Comparison of ENCODE assay signal across 9 cellular contexts in genomic region chr11:128714881-128715280, GRCh38. TPM values are rescaled to one million over a fixed set of nuclear protein-coding genes. Genes with fewer than 3 reads are reported as not detected.
A peak's percentile ranks its signal among the peaks of the same experiment; 100 is the strongest.
DNase-seq lines count a peak whose midpoint lies in the region; ATAC-seq and TF ChIP-seq lines count a peak whose summit lies in the region.
"Had no signal": no experiment of that assay in that cellular context is flagged by ENCODE, and none has a peak within 500 bp of the region (broad histone marks: within the 10 kb centered on the region; RNA-seq: fewer than 3 reads in every experiment).

No MANE protein-coding gene starts in this region.

- H3K9me3 ChIP-seq in tibial nerve: no peaks in the 10 kb centered on the region
- H3K9me3 ChIP-seq: Caco-2 had no signal

- WGBS in tibial nerve, 2 donors: 80 to 82% methylated on average over 9 of the region's 9 CpGs

- TF ChIP-seq EP300 in tibial nerve (IDR thresholded peaks at IDR 0.05): no peak

- H3K4me3 Mint-ChIP-seq in activated CD4-positive, alpha-beta T cell treated with anti-CD3 and anti-CD28 coated beads, Interleukin-2, amount 10 ng/mL, durations not matched to agents 7 days and 5 days: no peak overlapping the region
- peak overlapping the region; percentile 79 for H3K4me3 Mint-ChIP-seq in stimulated activated effector memory CD8-positive, alpha-beta T cell treated with anti-CD3 and anti-CD28 coated beads, Interleukin-12 subunit alpha, Interleukin-12 subunit beta, amount 100 ng/mL, for 72 hours

- H3K4me1 ChIP-seq in tibial nerve: peaks cover 0 to 47% (median 39%) of the 10 kb centered on the region in 4 donors
- H3K4me1 ChIP-seq: Caco-2 had no signal

- H3K27me3 ChIP-seq in tibial nerve: no peaks in the 10 kb centered on the region

- H3K27ac ChIP-seq in RWPE1 (peak overlapping the region; percentile 34; the same call in 1 of the 2 replicates), tibial nerve (peak overlapping the region in 2 of 4 donors; percentile 38 to 53)

- H3K36me3 Mint-ChIP-seq in activated CD4-positive, alpha-beta T cell treated with anti-CD3 and anti-CD28 coated beads, Interleukin-2, amount 10 ng/mL, durations not matched to agents 7 days and 5 days (ENCODE audit: low read depth): peaks cover 69% of the 10 kb centered on the region
- H3K36me3 Mint-ChIP-seq in stimulated activated effector memory CD8-positive, alpha-beta T cell treated with anti-CD3 and anti-CD28 coated beads, Interleukin-12 subunit alpha, Interleukin-12 subunit beta, amount 100 ng/mL, for 72 hours: peaks cover 29% of the 10 kb centered on the region

- CTCF ChIA-PET in activated CD4-positive, alpha-beta T cell treated with anti-CD3 and anti-CD28 coated beads, Interleukin-2, amount 10 ng/mL, durations not matched to agents 7 days and 5 days (lab: Charles Lee): interaction anchor here (1.1 to 1.5 kb wide), 3 partner anchors 13 to 27 kb away, joined by 3 to 4 read pairs (median 3); no protein-coding TSS in a partner anchor
- CTCF ChIA-PET in RWPE1 (lab: Yijun Ruan, JAX): no interaction called here

- no peak for DNase-seq in activated CD4-positive, alpha-beta T cell treated with anti-CD3 and anti-CD28 coated beads, Interleukin-2, amount 10 ng/mL, durations not matched to agents 7 days and 5 days
- DNase-seq in activated CD4-positive, alpha-beta T cell treated with anti-CD3 and anti-CD28 coated beads for 4 hours: no peak
- peak; percentile 45 for DNase-seq in RWPE1 (ENCODE audit: low spot score)
- peak; percentile 92 for DNase-seq in fibroblast of gingiva (ENCODE audit: low read depth)
- DNase-seq in stimulated activated effector memory CD8-positive, alpha-beta T cell treated with anti-CD3 and anti-CD28 coated beads, Interleukin-12 subunit alpha, Interleukin-12 subunit beta, amount 100 ng/mL, for 72 hours (ENCODE audit: low spot score in 2 of 2): no peak
- no peak for DNase-seq in tibial nerve (ENCODE audit: low spot score in 2 of 2)
- DNase-seq: Caco-2 had no signal

- peak; percentile 45 for ATAC-seq in stimulated activated effector memory CD8-positive, alpha-beta T cell treated with anti-CD3 and anti-CD28 coated beads, Interleukin-12 subunit alpha, Interleukin-12 subunit beta, amount 100 ng/mL, for 72 hours
- ATAC-seq in HG02571 (IDR thresholded peaks at IDR 0.05; ENCODE audit: unreplicated experiment) (no peak), HG02938 (IDR thresholded peaks at IDR 0.05; ENCODE audit: unreplicated experiment) (no peak)

- H3K4me1 Mint-ChIP-seq in activated CD4-positive, alpha-beta T cell treated with anti-CD3 and anti-CD28 coated beads, Interleukin-2, amount 10 ng/mL, durations not matched to agents 7 days and 5 days: peaks cover 95% of the 10 kb centered on the region
- peaks cover 89% of the 10 kb centered on the region for H3K4me1 Mint-ChIP-seq in stimulated activated effector memory CD8-positive, alpha-beta T cell treated with anti-CD3 and anti-CD28 coated beads, Interleukin-12 subunit alpha, Interleukin-12 subunit beta, amount 100 ng/mL, for 72 hours

- peaks cover 5% of the 10 kb centered on the region for H3K9me3 Mint-ChIP-seq in activated CD4-positive, alpha-beta T cell treated with anti-CD3 and anti-CD28 coated beads, Interleukin-2, amount 10 ng/mL, durations not matched to agents 7 days and 5 days
- peaks cover 2% of the 10 kb centered on the region for H3K9me3 Mint-ChIP-seq in stimulated activated effector memory CD8-positive, alpha-beta T cell treated with anti-CD3 and anti-CD28 coated beads, Interleukin-12 subunit alpha, Interleukin-12 subunit beta, amount 100 ng/mL, for 72 hours

- POLR2A ChIA-PET in activated CD4-positive, alpha-beta T cell treated with anti-CD3 and anti-CD28 coated beads, Interleukin-2, amount 10 ng/mL, durations not matched to agents 7 days and 5 days (lab: Charles Lee): no interaction called here
- POLR2A ChIA-PET in RWPE1 (lab: Yijun Ruan, JAX; ENCODE audit: low non-redundant PET): no interaction called here

- peak overlapping the region; percentile 44 for H3K27ac Mint-ChIP-seq in activated CD4-positive, alpha-beta T cell treated with anti-CD3 and anti-CD28 coated beads, Interleukin-2, amount 10 ng/mL, durations not matched to agents 7 days and 5 days
- peak overlapping the region; percentile 99 for H3K27ac Mint-ChIP-seq in stimulated activated effector memory CD8-positive, alpha-beta T cell treated with anti-CD3 and anti-CD28 coated beads, Interleukin-12 subunit alpha, Interleukin-12 subunit beta, amount 100 ng/mL, for 72 hours

- no peak overlapping the region for H3K4me3 ChIP-seq in tibial nerve

- no peaks in the 10 kb centered on the region for H3K27me3 Mint-ChIP-seq in activated CD4-positive, alpha-beta T cell treated with anti-CD3 and anti-CD28 coated beads, Interleukin-2, amount 10 ng/mL, durations not matched to agents 7 days and 5 days

- no peaks in the 10 kb centered on the region for H3K36me3 ChIP-seq in tibial nerve

- no peak for TF ChIP-seq CTCF in RWPE1 (conservative IDR thresholded peaks at IDR 0.05; ENCODE audit: low read depth)
- TF ChIP-seq CTCF in tibial nerve (IDR thresholded peaks at IDR 0.05): no peak

- no peak for TF ChIP-seq POLR2A in tibial nerve (IDR thresholded peaks at IDR 0.05)

RNA-seq across cellular contexts. Expression of gene FLI1, which starts 21.0 kb away (rescaled TPM):
- total RNA-seq in activated CD4-positive, alpha-beta T cell treated with anti-CD3 and anti-CD28 coated beads, Interleukin-2, amount 10 ng/mL, durations not matched to agents 7 days and 5 days: 100 to 1,000 TPM; 106 to 134 TPM
- total RNA-seq in tibial nerve: 10 to 100 TPM; 21.3 to 57.9 (median 52.6) TPM
- total RNA-seq: Caco-2 had no signal

Comparison
In these comparisons a context has a peak if more than half of its experiments do, and no peak if none do; other contexts are left out.
1. DNase-seq: peak in RWPE1 (single experiment) and fibroblast of gingiva (single experiment); none in activated CD4-positive, alpha-beta T cell treated with anti-CD3 and anti-CD28 coated beads, Interleukin-2, amount 10 ng/mL, durations not matched to agents 7 days and 5 days (single experiment), activated CD4-positive, alpha-beta T cell treated with anti-CD3 and anti-CD28 coated beads for 4 hours (0 of 2), stimulated activated effector memory CD8-positive, alpha-beta T cell treated with anti-CD3 and anti-CD28 coated beads, Interleukin-12 subunit alpha, Interleukin-12 subunit beta, amount 100 ng/mL, for 72 hours (0 of 2) and tibial nerve (0 of 2).